ENCODE assay signal across 28 cellular contexts in the genomic region with DNA sequence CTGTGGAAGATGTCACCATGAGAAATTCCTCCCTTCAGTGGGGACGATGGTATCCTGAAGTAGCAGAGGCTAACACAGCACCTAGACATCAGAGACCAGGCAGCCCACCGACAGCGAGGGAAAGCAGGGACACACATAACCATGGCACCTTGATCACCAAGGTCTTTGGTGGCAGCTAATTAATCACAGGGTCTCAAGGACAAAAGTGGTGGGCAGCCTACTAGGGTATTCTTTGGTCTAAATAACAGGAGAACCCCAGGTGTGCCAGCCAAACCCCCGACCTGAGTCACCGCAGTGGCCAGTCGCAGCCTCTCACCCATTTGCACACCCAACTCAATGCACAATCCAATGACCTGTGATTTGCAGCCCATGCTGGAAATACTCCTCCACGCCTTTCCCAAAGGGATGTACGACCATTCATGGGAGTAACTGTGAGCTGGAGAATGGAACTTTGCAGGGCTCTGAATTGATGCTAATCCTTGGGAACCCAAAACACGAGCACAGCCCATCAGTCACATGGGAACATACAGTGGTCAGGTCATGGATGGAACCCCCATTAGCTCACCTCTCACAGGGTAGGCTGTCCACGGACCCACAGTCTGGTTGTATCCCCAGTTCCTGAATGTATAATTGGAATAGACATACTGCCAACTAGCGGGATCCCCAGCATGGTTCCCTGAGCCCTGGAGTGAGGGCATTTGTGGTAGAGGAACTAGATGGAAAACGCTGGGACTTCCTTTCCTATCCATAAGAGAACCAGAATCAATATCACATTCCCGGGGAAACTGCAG. TPM values are rescaled to one million over a fixed set of nuclear protein-coding genes. Genes with fewer than 3 reads are reported as not detected.
"Had no signal": no experiment of that assay in that cellular context is flagged by ENCODE, and none has a peak within 500 bp of the region (broad histone marks: within the 10 kb centered on the region; RNA-seq: fewer than 3 reads in every experiment).

No MANE protein-coding gene starts in this region.

- H2AFZ ChIP-seq: hepatocyte had no signal

- H3K4me2 ChIP-seq: hepatocyte had no signal

- H3K27ac ChIP-seq: dorsolateral prefrontal cortex, epithelial cell of prostate, gastrocnemius medialis, hepatocyte, left ventricle myocardium inferior, lower lobe of right lung, neutrophil, prostate gland, right atrium auricular region, sigmoid colon, testis, tibial artery, upper lobe of left lung, uterus had no signal

- H3K27ac Mint-ChIP-seq: natural killer cell treated with Interleukin-12 subunit alpha and Interleukin-12 subunit beta and Interleukin-15 and Interleukin-18, amount 100 ng/mL, for 72 hours; stimulated activated effector memory CD8-positive, alpha-beta T cell treated with anti-CD3 and anti-CD28 coated beads, Interleukin-12 subunit alpha, Interleukin-12 subunit beta, amount 100 ng/mL, for 72 hours had no signal

- H3K27me3 ChIP-seq: dorsolateral prefrontal cortex, hepatocyte, neutrophil, right atrium auricular region, testis, tibial artery, upper lobe of left lung, uterus had no signal

- H3K79me2 ChIP-seq: hepatocyte had no signal

- H3K4me3 ChIP-seq: dorsolateral prefrontal cortex, gastrocnemius medialis, hepatocyte, left ventricle myocardium inferior, lower lobe of right lung, prostate gland, right atrium auricular region, sigmoid colon, testis, tibial artery, upper lobe of left lung, uterus had no signal

- H3K36me3 Mint-ChIP-seq: natural killer cell treated with Interleukin-12 subunit alpha and Interleukin-12 subunit beta and Interleukin-15 and Interleukin-18, amount 100 ng/mL, for 72 hours; stimulated activated effector memory CD8-positive, alpha-beta T cell treated with anti-CD3 and anti-CD28 coated beads, Interleukin-12 subunit alpha, Interleukin-12 subunit beta, amount 100 ng/mL, for 72 hours had no signal

- DNase-seq: cerebellar nuclear complex; dorsolateral prefrontal cortex; effector CD4-positive, alpha-beta T cell; foreskin fibroblast; gastrocnemius medialis; kidney; left ventricle myocardium inferior; lower lobe of right lung; sigmoid colon; stimulated activated CD4-positive, alpha-beta T cell treated with anti-CD3 and anti-CD28 coated beads, Interleukin-2, amount 100 ng/mL, for 24 hours; stimulated activated CD4-positive, alpha-beta T cell treated with anti-CD3 and anti-CD28 coated beads, Interleukin-4, amount 100 ng/mL, for 24 hours; stimulated activated naive CD4-positive, alpha-beta T cell treated with Interleukin-2 at 50 U/mL for 16 hours; substantia nigra; testis; upper lobe of left lung; uterus had no signal

- H3K4me1 ChIP-seq: gastrocnemius medialis, left ventricle myocardium inferior, lower lobe of right lung, prostate gland, right atrium auricular region, sigmoid colon, testis, tibial artery, upper lobe of left lung, uterus had no signal

- H3K4me3 Mint-ChIP-seq: natural killer cell treated with Interleukin-12 subunit alpha and Interleukin-12 subunit beta and Interleukin-15 and Interleukin-18, amount 100 ng/mL, for 72 hours; neural crest cell; stimulated activated effector memory CD8-positive, alpha-beta T cell treated with anti-CD3 and anti-CD28 coated beads, Interleukin-12 subunit alpha, Interleukin-12 subunit beta, amount 100 ng/mL, for 72 hours had no signal

- H3K36me3 ChIP-seq: gastrocnemius medialis, left ventricle myocardium inferior, lower lobe of right lung, neutrophil, prostate gland, right atrium auricular region, sigmoid colon, tibial artery, upper lobe of left lung, uterus had no signal

- ATAC-seq: esophagus mucosa; gastrocnemius medialis; lower lobe of right lung; natural killer cell treated with Interleukin-12 subunit alpha and Interleukin-12 subunit beta and Interleukin-15 and Interleukin-18, amount 100 ng/mL, for 72 hours; stimulated activated effector memory CD8-positive, alpha-beta T cell treated with anti-CD3 and anti-CD28 coated beads, Interleukin-12 subunit alpha, Interleukin-12 subunit beta, amount 100 ng/mL, for 72 hours had no signal

- H3K4me1 Mint-ChIP-seq: neural crest cell; stimulated activated effector memory CD8-positive, alpha-beta T cell treated with anti-CD3 and anti-CD28 coated beads, Interleukin-12 subunit alpha, Interleukin-12 subunit beta, amount 100 ng/mL, for 72 hours had no signal

- H3K9me3 ChIP-seq: lower lobe of right lung, neutrophil, prostate gland, testis had no signal

- H3K9me3 Mint-ChIP-seq: stimulated activated effector memory CD8-positive, alpha-beta T cell treated with anti-CD3 and anti-CD28 coated beads, Interleukin-12 subunit alpha, Interleukin-12 subunit beta, amount 100 ng/mL, for 72 hours had no signal

RNA-seq across cellular contexts. Expression of gene C14orf180, which starts 58.7 kb away (rescaled TPM):
- total RNA-seq: esophagus mucosa; glomerular endothelial cell; mononuclear cell; natural killer cell treated with Interleukin-12 subunit alpha and Interleukin-12 subunit beta and Interleukin-15 and Interleukin-18, amount 100 ng/mL, for 72 hours; neural crest cell; upper lobe of left lung had no signal
